ENCODE assay signal across 11 cellular contexts in the genomic region with DNA sequence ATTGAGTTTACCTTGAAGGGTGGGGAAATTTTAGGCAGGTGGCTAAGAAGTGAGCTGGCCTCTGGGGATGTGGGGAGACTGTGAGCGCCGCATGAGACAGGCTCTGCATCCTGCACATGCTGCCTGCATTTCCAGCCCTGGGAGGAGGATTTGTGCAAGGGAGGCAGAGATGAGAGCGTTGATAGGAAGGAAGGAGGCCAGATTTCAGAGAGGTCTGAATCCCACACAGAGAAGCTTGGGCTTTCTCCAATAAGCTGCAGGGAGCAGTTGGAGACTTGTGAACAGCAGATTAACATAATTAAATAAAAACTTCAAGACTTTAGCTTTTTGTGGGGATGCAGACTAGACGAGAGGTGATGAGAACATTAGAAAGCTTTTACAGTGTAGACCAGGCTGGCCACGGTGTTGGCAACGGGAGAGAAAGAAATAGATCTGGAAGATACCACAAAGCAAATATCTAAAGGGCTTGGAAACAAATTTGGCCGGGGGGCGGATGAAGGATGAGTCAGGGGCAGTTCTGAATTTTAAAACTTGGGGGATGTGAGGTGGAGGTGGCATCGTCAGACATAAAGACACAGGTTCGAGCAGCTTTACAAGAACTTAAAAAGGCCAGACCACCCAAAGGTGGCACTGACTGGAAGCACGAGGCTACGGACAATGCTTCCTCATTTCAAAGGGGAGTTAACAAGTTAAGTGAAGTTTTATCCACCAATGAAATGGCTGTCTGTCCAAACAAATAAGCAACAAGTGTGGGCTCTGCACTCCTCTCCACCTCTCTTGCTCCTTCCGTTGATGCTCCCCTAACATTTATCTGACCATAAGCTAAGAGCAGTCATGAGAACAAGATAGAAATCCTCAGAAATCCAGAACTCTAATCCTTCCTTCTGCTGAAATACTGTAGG. TPM values are rescaled to one million over a fixed set of nuclear protein-coding genes. Genes with fewer than 3 reads are reported as not detected.
DNase-seq lines count a peak whose midpoint lies in the region; ATAC-seq, FAIRE-seq and TF ChIP-seq lines count a peak whose summit lies in the region.
"Had no signal": no experiment of that assay in that cellular context is flagged by ENCODE, and none has a peak within 500 bp of the region (broad histone marks: within the 10 kb centered on the region; RNA-seq: fewer than 3 reads in every experiment).

No MANE protein-coding gene starts in this region.

- H3K14ac ChIP-seq in H1 (ENCODE audit: insufficient read length): no peak overlapping the region

- POLR2A ChIA-PET in H1 (lab: Charles Lee; ENCODE audit: partially characterized antibody): no interaction called here

- H3K27me3 ChIP-seq in SJSA1 (replicated peaks) (no peaks in the 10 kb centered on the region), H1 (replicated peaks in 1 of 4; ENCODE audit: control insufficient read depth in 3 of 4, extremely low read depth in 1 of 4, insufficient read depth in 3 of 4, low read length in 3 of 4) (no peaks in the 10 kb centered on the region), H7 (ENCODE audit: control insufficient read depth, insufficient read depth, low read length) (no peaks in the 10 kb centered on the region)
- H3K27me3 ChIP-seq: gastrocnemius medialis had no signal

- no peak overlapping the region for H3K4me3 ChIP-seq in SJSA1
- no peak overlapping the region for H3K4me3 ChIP-seq in H1 (ENCODE audit: extremely low read depth in 1 of 4, insufficient read depth in 2 of 4, low read depth in 3 of 4, low read length in 4 of 4)
- H3K4me3 ChIP-seq in H7 (ENCODE audit: insufficient read depth, low read depth, low read length): no peak overlapping the region
- H3K4me3 ChIP-seq: gastrocnemius medialis, left ventricle myocardium inferior had no signal

- no peak for ATAC-seq in stimulated activated naive CD8-positive, alpha-beta T cell treated with anti-CD3 and anti-CD28 coated beads, Interleukin-15, Interleukin-2, amounts not matched to agents 100 U/mL and 50 U/mL, for 24 hours
- no peak for ATAC-seq in GM18868 (IDR thresholded peaks at IDR 0.05; ENCODE audit: unreplicated experiment)
- ATAC-seq in HG03025 (IDR thresholded peaks at IDR 0.05; ENCODE audit: low FRiP score, unreplicated experiment): no peak
- ATAC-seq: gastrocnemius medialis had no signal

- H3K4ac ChIP-seq in H1 (replicated peaks; ENCODE audit: insufficient read length, low read depth, low read length): no peak overlapping the region

- H2BK15ac ChIP-seq in H1 (ENCODE audit: low read length): no peak overlapping the region

- H4K20me1 ChIP-seq in H1 (replicated peaks in 1 of 2; ENCODE audit: control insufficient read depth in 1 of 2, insufficient read depth in 2 of 2, low read length in 2 of 2): no peaks in the 10 kb centered on the region

- peaks cover 3% of the 10 kb centered on the region for H3K36me3 Mint-ChIP-seq in stimulated activated naive CD8-positive, alpha-beta T cell treated with anti-CD3 and anti-CD28 coated beads, Interleukin-15, Interleukin-2, amounts not matched to agents 100 ng/mL and 50 ng/mL, for 24 hours (ENCODE audit: low read depth)

- TF ChIP-seq POLR2A in H1 (IDR thresholded peaks at IDR 0.05; ENCODE audit: control extremely low read depth in 1 of 2, low read depth in 2 of 2, low read length in 2 of 2): no peak

- H4K8ac ChIP-seq in H1 (ENCODE audit: extremely low read depth, insufficient read depth, low read length): no peak overlapping the region

- no peak for TF ChIP-seq CTCF in H1 (IDR thresholded peaks at IDR 0.05; ENCODE audit: control extremely low read depth in 1 of 3, insufficient read depth in 1 of 3, low read depth in 1 of 3, low read length in 3 of 3)

- no peak overlapping the region for H3K23ac ChIP-seq in H1 (ENCODE audit: insufficient read length)

- H2AFZ ChIP-seq in H1 (ENCODE audit: low read length): 0 out of 2 replicates have a peak overlapping the region, but pooled peaks have one; percentile 15

- no peak overlapping the region for H2BK20ac ChIP-seq in H1 (ENCODE audit: low read length)

- no peak for TF ChIP-seq RAD21 in H1 (IDR thresholded peaks at IDR 0.05 in 1 of 2, conservative IDR thresholded peaks at IDR 0.05 in 1 of 2; ENCODE audit: low read depth in 2 of 2, low read length in 2 of 2)

- peak overlapping the region; percentile 40 for H3K4me3 Mint-ChIP-seq in stimulated activated naive CD8-positive, alpha-beta T cell treated with anti-CD3 and anti-CD28 coated beads, Interleukin-15, Interleukin-2, amounts not matched to agents 100 ng/mL and 50 ng/mL, for 24 hours

- CTCF ChIA-PET in H1 (lab: Charles Lee; ENCODE audit: partially characterized antibody): interaction anchor here (0.6 to 2.6 kb wide), 9 partner anchors 10 to 940 kb away, joined by 3 to 8 read pairs (median 4); a partner anchor contains a TSS

- no peak for TF ChIP-seq EP300 in H1 (IDR thresholded peaks at IDR 0.05; ENCODE audit: borderline replicate concordance in 1 of 2, low read depth in 2 of 2, low read length in 2 of 2)

- no peak overlapping the region for H4K5ac ChIP-seq in H1 (ENCODE audit: insufficient read length, low read depth, low read length)

- H3K23me2 ChIP-seq in H1 (ENCODE audit: low read depth, low read length): no peaks in the 10 kb centered on the region

- no peak overlapping the region for H3K4me2 ChIP-seq in H1 (ENCODE audit: insufficient read depth in 1 of 2, low read depth in 2 of 2, low read length in 2 of 2)

- H3K36me3 ChIP-seq in SJSA1 (no peaks in the 10 kb centered on the region), H1 (ENCODE audit: control insufficient read depth in 2 of 4, insufficient read depth in 4 of 4, low read length in 3 of 4) (no peaks in the 10 kb centered on the region), H7 (replicated peaks; ENCODE audit: control insufficient read depth, insufficient read depth, low read length) (no peaks in the 10 kb centered on the region)
- H3K36me3 ChIP-seq: gastrocnemius medialis, left ventricle myocardium inferior had no signal

- no peak overlapping the region for H2BK5ac ChIP-seq in H1 (ENCODE audit: low read depth, low read length)

- H3K79me1 ChIP-seq in H1 (ENCODE audit: low read depth, low read length): no peaks in the 10 kb centered on the region

- H3K9ac ChIP-seq in H1 (replicated peaks in 1 of 4; ENCODE audit: extremely low read depth in 1 of 4, low read depth in 3 of 4, low read length in 3 of 4): no peak overlapping the region

- H2AK5ac ChIP-seq in H1 (ENCODE audit: low read depth, low read length): no peak overlapping the region

- no peaks in the 10 kb centered on the region for H3K9me3 Mint-ChIP-seq in stimulated activated naive CD8-positive, alpha-beta T cell treated with anti-CD3 and anti-CD28 coated beads, Interleukin-15, Interleukin-2, amounts not matched to agents 100 ng/mL and 50 ng/mL, for 24 hours

- FAIRE-seq in H1 (lab: Jason Lieb, UNC): no peak
- FAIRE-seq: colon had no signal

- peaks cover 53% of the 10 kb centered on the region for H3K4me1 ChIP-seq in SJSA1 (replicated peaks)
- H3K4me1 ChIP-seq in H1 (replicated peaks in 1 of 4; ENCODE audit: control insufficient read depth in 3 of 4, insufficient read depth in 4 of 4, low read length in 3 of 4): peaks cover 3 to 12% (median 7%) of the 10 kb centered on the region in 4 experiments

- 84% methylated on average over 13 of the region's 13 CpGs; no CpG with 5 or more reads in 1 of the 2 experiments for WGBS in H1 (ENCODE audit: extremely low coverage in 1 of 2, insufficient coverage in 1 of 2, insufficient read length in 1 of 2, insufficient replicate concordance in 2 of 2, low coverage in 1 of 2, low lambda C conversion rate in 2 of 2, missing lambda C conversion rate in 1 of 2), 2 experiments

- H3K27ac ChIP-seq in SJSA1 (peak overlapping the region; percentile 75), H1 (ENCODE audit: low read depth, low read length) (no peak overlapping the region)
- H3K27ac ChIP-seq: gastrocnemius medialis, left ventricle myocardium inferior had no signal

- H2BK120ac ChIP-seq in H1 (replicated peaks; ENCODE audit: low read depth, low read length): no peak overlapping the region

- no peaks in the 10 kb centered on the region; a peak in 1 of 4 replicates for H3K79me2 ChIP-seq in H1 (ENCODE audit: control insufficient read depth in 1 of 2, insufficient read depth in 2 of 2, low read length in 2 of 2)

- H2BK12ac ChIP-seq in H1 (ENCODE audit: low read depth, low read length): no peak overlapping the region

- H3K4me1 Mint-ChIP-seq in stimulated activated naive CD8-positive, alpha-beta T cell treated with anti-CD3 and anti-CD28 coated beads, Interleukin-15, Interleukin-2, amounts not matched to agents 100 ng/mL and 50 ng/mL, for 24 hours (ENCODE audit: low read depth): peaks cover 42% of the 10 kb centered on the region

- H3K27ac Mint-ChIP-seq in stimulated activated naive CD8-positive, alpha-beta T cell treated with anti-CD3 and anti-CD28 coated beads, Interleukin-15, Interleukin-2, amounts not matched to agents 100 ng/mL and 50 ng/mL, for 24 hours: peak overlapping the region; percentile 91

- H3K27me3 Mint-ChIP-seq in stimulated activated naive CD8-positive, alpha-beta T cell treated with anti-CD3 and anti-CD28 coated beads, Interleukin-15, Interleukin-2, amounts not matched to agents 100 ng/mL and 50 ng/mL, for 24 hours: no peaks in the 10 kb centered on the region

- no peaks in the 10 kb centered on the region for H3K9me3 ChIP-seq in SJSA1 (replicated peaks)
- no peaks in the 10 kb centered on the region for H3K9me3 ChIP-seq in H1 (ENCODE audit: insufficient read depth in 2 of 2, low read depth in 1 of 2, low read length in 1 of 2)
- H3K9me3 ChIP-seq: gastrocnemius medialis, left ventricle myocardium inferior had no signal

- no peak overlapping the region for H3K18ac ChIP-seq in H1 (ENCODE audit: extremely low read depth, low read length)

- DNase-seq in stimulated activated naive CD8-positive, alpha-beta T cell treated with anti-CD3 and anti-CD28 coated beads, Interleukin-15, Interleukin-2, amounts not matched to agents 100 U/mL and 50 U/mL, for 24 hours: no peak
- DNase-seq in SJSA1 (ENCODE audit: low read depth in 1 of 2, low spot score in 2 of 2) (no peak), H1 (ENCODE audit: low read depth in 1 of 2, low spot score in 2 of 2) (no peak), HPDE6-E6E7 (ENCODE audit: extremely low spot score) (no peak), H7 (no peak)
- DNase-seq: gastrocnemius medialis, left ventricle myocardium inferior had no signal

- H3K56ac ChIP-seq in H1 (replicated peaks; ENCODE audit: insufficient read length, low read depth, low read length): no peak overlapping the region

- no peak overlapping the region for H4K91ac ChIP-seq in H1 (replicated peaks; ENCODE audit: insufficient read length, low read length)

RNA-seq across cellular contexts. Expression of a gene that starts 57.0 kb away (rescaled TPM):
- 1.3 and 2.2 TPM in 2 replicates for total RNA-seq in SJSA1 (2014; rRNA removed; shearing (Covaris generic))
- total RNA-seq in H1 (2021; fragmentation: NEBNext Ultra II Directional; extraction: Animal tissue kit (Norgen Biotek cat#: 25700)): 0.38 and 0.69 TPM in 2 replicates
- 0.20 and 0.24 TPM in 2 replicates for polyA plus RNA-seq in H1 (2011; rRNA removed)
- 0.18 TPM for polyA plus RNA-seq in H1 (2011; cell fraction: cytosol; rRNA removed)
- polyA plus RNA-seq in H1 (2011; cell fraction: nucleus; rRNA removed): 0.43 TPM
- 0.12 to 0.28 TPM (median 0.21 TPM) in 4 replicates for polyA plus RNA-seq in H1 (2012, experiment 1 of 2)
- polyA plus RNA-seq in H1 (2012, experiment 2 of 2): 0.10 TPM
- polyA plus RNA-seq in H1 (2013, experiment 1 of 2): 0.34 TPM
- polyA plus RNA-seq in H1 (2013, experiment 2 of 2): 0.35 TPM
- 0.12 and 0.13 TPM in 2 replicates for polyA minus RNA-seq in H1 (2011; rRNA and poly(A)+ RNA removed)
- polyA minus RNA-seq in H1 (2011; cell fraction: cytosol; rRNA and poly(A)+ RNA removed): 0.15 TPM
- polyA minus RNA-seq in H1 (2011; cell fraction: nucleus; rRNA and poly(A)+ RNA removed): 0.30 TPM
- total RNA-seq in H7 (2014; rRNA removed; shearing (Covaris generic)): 1.8 and 1.9 TPM in 2 replicates
